ENCODE assay signal across 13 cellular contexts in genomic region chr13:110123041-110123809, GRCh38.
DNase-seq lines count a peak whose midpoint lies in the region; ATAC-seq and TF ChIP-seq lines count a peak whose summit lies in the region.
"Had no signal": no experiment of that assay in that cellular context is flagged by ENCODE, and none has a peak within 500 bp of the region (broad histone marks: within the 10 kb centered on the region; RNA-seq: fewer than 3 reads in every experiment).

No MANE protein-coding gene starts in this region.

- 72% methylated on average over 19 of the region's 19 CpGs for whole genome bisulfite sequencing in right cardiac atrium
- 89% methylated on average over 19 of the region's 19 CpGs for WGBS in mesenchymal stem cell

- intact Hi-C loops in right cardiac atrium (cut with DNase I) (no loop called here), Right ventricle myocardium superior (cut with DNase I) (no loop called here), breast epithelium (cut with DNase I; ENCODE audit: low total_unique reads) (no loop called here), vagina (cut with DNase I) (no loop called here)

- DNase-seq in right cardiac atrium (no peak), Right ventricle myocardium superior (no peak), breast epithelium (ENCODE audit: low spot score in 2 of 2) (peak in 1 of 2 donors; percentile 89), mesenchymal stem cell (no peak), vagina (ENCODE audit: extremely low spot score in 2 of 2) (peak; percentile 76 to 88), NCI-H2227 (lab: John Stamatoyannopoulos, UW; ENCODE audit: unreplicated experiment) (no peak)
- DNase-seq in activated effector memory CD4-positive, alpha-beta T cell treated with Interleukin-2 at 50 U/mL for 16 hours = no peak
- DNase-seq: activated CD4-positive, CD25-positive, alpha-beta regulatory T cell; activated naive CD8-positive, alpha-beta T cell treated with anti-CD3 and anti-CD28 coated beads, Interleukin-2, amount 10 ng/mL, durations not matched to agents 7 days and 5 days; cortex of kidney; mucosa of descending colon; transverse colon had no signal

- H3K4me2 ChIP-seq in mesenchymal stem cell (ENCODE audit: low read length, poor library complexity, severe bottlenecking) = no peak overlapping the region

- TF ChIP-seq POLR2A in breast epithelium (IDR thresholded peaks at IDR 0.05) (no peak), vagina (IDR thresholded peaks at IDR 0.05) (no peak)

- peak overlapping the region; percentile 5 for H4K8ac ChIP-seq in mesenchymal stem cell (ENCODE audit: low read length)

- H3K27ac ChIP-seq in right cardiac atrium (ENCODE audit: low read length) (peak overlapping the region; percentile 17), breast epithelium (peak overlapping the region; percentile 77 to 88), mesenchymal stem cell (ENCODE audit: low read length, poor library complexity, severe bottlenecking) (peak overlapping the region; percentile 13), vagina (no peak overlapping the region)
- H3K27ac ChIP-seq: transverse colon had no signal

- no peak for ATAC-seq in right cardiac atrium
- no peak for ATAC-seq in Right ventricle myocardium superior (ENCODE audit: poor library complexity)
- no peak for ATAC-seq in HG03135 (IDR thresholded peaks at IDR 0.05; ENCODE audit: unreplicated experiment)
- ATAC-seq: mucosa of descending colon had no signal

- H3K9me3 ChIP-seq in right cardiac atrium (ENCODE audit: control insufficient read depth, low read length) (no peaks in the 10 kb centered on the region), breast epithelium (no peaks in the 10 kb centered on the region), mesenchymal stem cell (ENCODE audit: control insufficient read depth, low read length) (no peaks in the 10 kb centered on the region), vagina (no peaks in the 10 kb centered on the region)
- H3K9me3 ChIP-seq: mucosa of descending colon, transverse colon had no signal

- H3K4me3 ChIP-seq in right cardiac atrium (ENCODE audit: low read length) (no peak overlapping the region), breast epithelium (peak overlapping the region in 2 of 3 donors; percentile 32 to 57), mesenchymal stem cell (ENCODE audit: insufficient read depth in 1 of 2, low read depth in 1 of 2, low read length in 2 of 2) (no peak overlapping the region), vagina (no peak overlapping the region)
- H3K4me3 ChIP-seq: mucosa of descending colon, transverse colon had no signal

- H3K9ac ChIP-seq in mesenchymal stem cell (ENCODE audit: low read length) = no peak overlapping the region

- H3K23ac ChIP-seq in mesenchymal stem cell (ENCODE audit: low read length in 2 of 2) = no peak overlapping the region

- H4K91ac ChIP-seq in mesenchymal stem cell (ENCODE audit: low read length) = peak overlapping the region; percentile 36

- no peak overlapping the region for H2AFZ ChIP-seq in mesenchymal stem cell (ENCODE audit: low read depth, low read length)

- H3K18ac ChIP-seq in mesenchymal stem cell (ENCODE audit: low read depth in 1 of 2, low read length in 2 of 2) = peak overlapping the region; percentile 9 to 55

- H2BK12ac ChIP-seq in mesenchymal stem cell (ENCODE audit: low read length in 2 of 2) = peak overlapping the region; percentile 19 to 79

- no peaks in the 10 kb centered on the region for H3K36me3 ChIP-seq in breast epithelium
- no peaks in the 10 kb centered on the region for H3K36me3 ChIP-seq in mesenchymal stem cell (ENCODE audit: control insufficient read depth in 1 of 2, insufficient read depth in 2 of 2, low read depth in 1 of 2, low read length in 2 of 2)
- no peaks in the 10 kb centered on the region for H3K36me3 ChIP-seq in vagina
- H3K36me3 ChIP-seq: transverse colon had no signal

- H2BK15ac ChIP-seq in mesenchymal stem cell (ENCODE audit: low read depth, poor library complexity, severe bottlenecking) = peak overlapping the region; percentile 44

- no peak overlapping the region for H3K14ac ChIP-seq in mesenchymal stem cell (ENCODE audit: low read length in 2 of 2)

- no peak overlapping the region for H2BK5ac ChIP-seq in mesenchymal stem cell (ENCODE audit: low read depth, low read length, poor library complexity, severe bottlenecking)

- H3K4ac ChIP-seq in mesenchymal stem cell (ENCODE audit: low read depth in 1 of 2, low read length in 2 of 2) = peak overlapping the region in 1 of 2 experiments; percentile 58

- no peak overlapping the region for H2BK120ac ChIP-seq in mesenchymal stem cell (ENCODE audit: low read depth, low read length)

- TF ChIP-seq CTCF in breast epithelium (IDR thresholded peaks at IDR 0.05) (no peak), vagina (IDR thresholded peaks at IDR 0.05) (no peak)

- H3K27me3 ChIP-seq in right cardiac atrium (ENCODE audit: control insufficient read depth, insufficient read depth) (no peaks in the 10 kb centered on the region), breast epithelium (no peaks in the 10 kb centered on the region), mesenchymal stem cell (ENCODE audit: control insufficient read depth in 1 of 2, insufficient read depth in 1 of 2, low read length in 2 of 2) (peaks cover 0 to 8% of the 10 kb centered on the region in 2 experiments), vagina (no peaks in the 10 kb centered on the region)

- H2AK5ac ChIP-seq in mesenchymal stem cell (ENCODE audit: low read length, severe bottlenecking) = peak overlapping the region; percentile 2

- H3K4me1 ChIP-seq in right cardiac atrium (ENCODE audit: control insufficient read depth, insufficient read depth, low read length) (peaks cover 11% of the 10 kb centered on the region), breast epithelium (peaks cover 0 to 3% of the 10 kb centered on the region in 2 donors), mesenchymal stem cell (ENCODE audit: control insufficient read depth, insufficient read depth, low read depth, low read length) (peaks cover 24% of the 10 kb centered on the region), vagina (peaks cover 18% of the 10 kb centered on the region)

- H3K79me1 ChIP-seq in mesenchymal stem cell (replicated peaks; ENCODE audit: low read length, poor library complexity, severe bottlenecking) = no peaks in the 10 kb centered on the region

Comparison
In these comparisons a context has a peak if more than half of its experiments do, and no peak if none do; other contexts are left out.
1. DNase-seq: peak in vagina (2 of 2); none in right cardiac atrium (0 of 3), Right ventricle myocardium superior (single experiment), mesenchymal stem cell (single experiment), activated effector memory CD4-positive, alpha-beta T cell treated with Interleukin-2 at 50 U/mL for 16 hours (single experiment) and NCI-H2227 (single experiment).
2. H3K4me3 ChIP-seq: peak in breast epithelium (2 of 3); none in right cardiac atrium (single experiment), mesenchymal stem cell (0 of 2) and vagina (0 of 2).